ENCODE assay signal across 13 cellular contexts in the genomic region with DNA sequence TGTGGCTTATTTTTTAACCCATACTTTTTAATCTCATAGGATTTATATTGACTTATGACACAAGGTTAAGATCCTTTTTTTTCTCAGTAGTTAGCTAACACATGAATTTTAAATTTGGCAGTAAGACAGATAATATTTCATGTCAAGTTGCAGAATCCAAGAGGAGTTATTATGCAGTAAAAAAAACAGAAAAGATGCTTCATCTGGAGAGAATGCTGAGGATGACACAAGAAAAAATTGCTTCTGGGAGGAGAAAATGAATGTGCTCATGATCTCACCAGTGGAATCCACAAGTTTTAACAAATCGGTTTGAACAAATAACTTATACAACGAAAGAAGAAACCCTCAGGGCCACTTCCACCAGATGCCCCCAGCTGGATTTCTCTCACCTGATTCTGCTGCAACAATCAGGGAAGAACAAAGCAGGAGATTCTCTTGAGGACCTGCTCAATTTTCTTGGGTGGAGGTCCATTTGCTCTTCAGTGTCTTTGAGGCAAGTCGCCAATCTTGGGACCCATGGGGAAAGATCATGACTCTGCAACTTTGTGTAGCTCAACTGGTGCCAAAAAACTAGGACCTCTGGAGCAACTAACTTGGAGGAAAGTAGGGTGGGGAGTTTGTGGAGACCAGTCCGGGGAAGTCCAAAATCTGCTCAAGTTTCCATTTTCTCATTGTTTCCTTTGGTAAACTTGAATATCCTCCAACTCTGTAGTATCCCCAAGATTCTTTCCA. TPM values are rescaled to one million over a fixed set of nuclear protein-coding genes. Genes with fewer than 3 reads are reported as not detected.
DNase-seq lines count a peak whose midpoint lies in the region; ATAC-seq and TF ChIP-seq lines count a peak whose summit lies in the region.
"Had no signal": no experiment of that assay in that cellular context is flagged by ENCODE, and none has a peak within 500 bp of the region (broad histone marks: within the 10 kb centered on the region; RNA-seq: fewer than 3 reads in every experiment).

No MANE protein-coding gene starts in this region.

- TF ChIP-seq CTCF in fibroblast of mammary gland (conservative IDR thresholded peaks at IDR 0.05; ENCODE audit: control insufficient read depth, insufficient read depth, low read depth, low read length) = no peak
- no peak for TF ChIP-seq CTCF in nephron (IDR thresholded peaks at IDR 0.05; ENCODE audit: unreplicated experiment in 3 of 3)

- H3K9me3 ChIP-seq in MG63 = 0 out of 2 replicates have a peak, but pooled peaks cover 4% of the 10 kb centered on the region
- H3K9me3 ChIP-seq: BE2C had no signal

- H3K4me3 ChIP-seq in MG63 (no peak overlapping the region), fibroblast of mammary gland (ENCODE audit: control insufficient read depth, low read depth, low read length) (no peak overlapping the region)

- H3K4me1 Mint-ChIP-seq in nephron = peaks cover 17% of the 10 kb centered on the region

- no peak overlapping the region for H3K4me3 Mint-ChIP-seq in nephron
- H3K4me3 Mint-ChIP-seq: activated T-cell treated with anti-CD3 and anti-CD28 coated beads, Interleukin-2, amount 50 U/mL, for 24 hours; T-cell had no signal

- no peak for ATAC-seq in HG03097 (IDR thresholded peaks at IDR 0.05; ENCODE audit: low FRiP score, unreplicated experiment)
- no peak for ATAC-seq in HG02840 (IDR thresholded peaks at IDR 0.05; ENCODE audit: low FRiP score, unreplicated experiment)
- ATAC-seq: T-cell had no signal

- H3K36me3 Mint-ChIP-seq in nephron (ENCODE audit: low read depth) = no peaks in the 10 kb centered on the region
- H3K36me3 Mint-ChIP-seq: T-cell had no signal

- no peaks in the 10 kb centered on the region for H3K36me3 ChIP-seq in MG63
- H3K36me3 ChIP-seq: BE2C had no signal

- H3K27ac Mint-ChIP-seq in nephron = peak overlapping the region; percentile 76 to 89 (median 80)
- H3K27ac Mint-ChIP-seq: activated T-cell treated with anti-CD3 and anti-CD28 coated beads, Interleukin-2, amount 50 U/mL, for 24 hours; T-cell had no signal

- no peaks in the 10 kb centered on the region; the same call in 1 of the 2 replicates for H3K27me3 ChIP-seq in MG63
- H3K27me3 ChIP-seq: BE2C had no signal

- peak; percentile 91 for DNase-seq in AG08395 (ENCODE audit: low spot score)
- peak; percentile 37 for DNase-seq in MG63
- DNase-seq in fibroblast of mammary gland (ENCODE audit: low read depth) = peak; percentile 83
- no peak for DNase-seq in T-helper 9 cell
- no peak for DNase-seq in NCI-H2081 (lab: John Stamatoyannopoulos, UW)
- DNase-seq: activated CD4-positive, alpha-beta T cell treated with anti-CD3 and anti-CD28 coated beads for 1 hour; activated T-cell treated with anti-CD3 and anti-CD28 coated beads, Interleukin-2, amount 50 U/mL, for 24 hours; BE2C; hypothalamus; T-cell had no signal

- no peaks in the 10 kb centered on the region for H3K27me3 Mint-ChIP-seq in nephron (ENCODE audit: low read depth)
- H3K27me3 Mint-ChIP-seq: activated T-cell treated with anti-CD3 and anti-CD28 coated beads, Interleukin-2, amount 50 U/mL, for 24 hours; T-cell had no signal

- no peaks in the 10 kb centered on the region for H3K9me3 Mint-ChIP-seq in nephron

RNA-seq across cellular contexts. Expression of a gene that starts 50.5 kb away (rescaled TPM):
- total RNA-seq in MG63 (2014; rRNA removed; shearing (Covaris generic); ENCODE audit: low replicate concordance) = 0.20 and 0.42 TPM in 2 replicates

Comparison
In these comparisons a context has a peak if more than half of its experiments do, and no peak if none do; other contexts are left out.
1. DNase-seq: peak in AG08395 (single experiment), MG63 (single experiment) and fibroblast of mammary gland (single experiment); none in T-helper 9 cell (single experiment) and NCI-H2081 (0 of 2).